Comparison of ENCODE assay signal across 13 cellular contexts in genomic region chr13:29583073-29583785, GRCh38. TPM values are rescaled to one million over a fixed set of nuclear protein-coding genes. Genes with fewer than 3 reads are reported as not detected.
DNase-seq lines count a peak whose midpoint lies in the region; ATAC-seq, FAIRE-seq and TF ChIP-seq lines count a peak whose summit lies in the region.
"Had no signal": no experiment of that assay in that cellular context is flagged by ENCODE, and none has a peak within 500 bp of the region (broad histone marks: within the 10 kb centered on the region; RNA-seq: fewer than 3 reads in every experiment).

No MANE protein-coding gene starts in this region.

- no peak overlapping the region for H2AK9ac ChIP-seq in IMR-90 (replicated peaks; ENCODE audit: low read depth, low read length, poor library complexity)

- no peaks in the 10 kb centered on the region for H3K27me3 ChIP-seq in BLaER1 treated with 17β-estradiol and CSF1 and Interleukin-3, amounts not matched to agents 10 nM and 100 nM
- no peaks in the 10 kb centered on the region for H3K27me3 ChIP-seq in IMR-90 (ENCODE audit: control insufficient read depth, insufficient read depth, low read length)
- H3K27me3 ChIP-seq in K562 (ENCODE audit: control insufficient read depth in 2 of 2, insufficient read depth in 2 of 2, low read length in 2 of 2), result no peaks in the 10 kb centered on the region
- H3K27me3 ChIP-seq: heart right ventricle, tibial artery had no signal

- dilution Hi-C loops in IMR-90 (cut with HindIII; ENCODE audit: low sequenced_read_pairs, unreplicated experiment), result no loop called here

- TF ChIP-seq POLR2A in IMR-90 (IDR thresholded peaks at IDR 0.05; ENCODE audit: low read depth, low read length) (no peak), K562 (conservative IDR thresholded peaks at IDR 0.05) (no peak)

- no peak overlapping the region; the same call in 1 of the 2 replicates for H3K14ac ChIP-seq in IMR-90 (replicated peaks; ENCODE audit: low read depth, low read length)

- BruUV-seq in IMR-90 (replicated peaks; lab: Mats Ljungman, UMichigan) (no TSS peak), K562 (replicated peaks; lab: Mats Ljungman, UMichigan) (no TSS peak)

- 75% methylated on average over 5 of the region's 7 CpGs; no CpG with 5 or more reads in 1 of the 2 experiments for WGBS in IMR-90 (ENCODE audit: extremely low coverage in 2 of 2, insufficient read length in 1 of 2), 2 experiments
- 19% methylated on average over 2 of the region's 7 CpGs for WGBS in K562 (ENCODE audit: insufficient coverage, low coverage, missing lambda C conversion rate)

- no peak overlapping the region for H4K91ac ChIP-seq in IMR-90 (ENCODE audit: insufficient read depth, low read depth, low read length)

- peaks cover 23 to 85% of the 10 kb centered on the region in 2 experiments for H3K79me1 ChIP-seq in IMR-90 (ENCODE audit: low read depth in 1 of 2, low read length in 2 of 2)

- no peak overlapping the region for H2BK15ac ChIP-seq in IMR-90 (ENCODE audit: low read depth, low read length)

- H2AFZ ChIP-seq in IMR-90 (replicated peaks; ENCODE audit: low read length, poor library complexity), result peak overlapping the region; percentile 28
- no peak overlapping the region for H2AFZ ChIP-seq in K562 (ENCODE audit: low read depth, low read length)

- peaks cover 43% of the 10 kb centered on the region for H3K9me1 ChIP-seq in IMR-90 (ENCODE audit: insufficient read depth, low read length)
- H3K9me1 ChIP-seq in K562 (ENCODE audit: control insufficient read depth, insufficient read depth, low read length), result peaks cover 14% of the 10 kb centered on the region

- no peak overlapping the region for H3K23ac ChIP-seq in IMR-90 (ENCODE audit: low read depth, low read length)

- no peak overlapping the region for H2BK120ac ChIP-seq in IMR-90 (ENCODE audit: low read depth, low read length)

- H3K79me2 ChIP-seq in K562 (ENCODE audit: control insufficient read depth, insufficient read depth, low read length), result peaks cover 98% of the 10 kb centered on the region

- peak; percentile 83 for FAIRE-seq in K562 (lab: Jason Lieb, UNC)
- FAIRE-seq: GM12891 had no signal

- H3K18ac ChIP-seq in IMR-90 (ENCODE audit: low read depth, low read length), result peak overlapping the region; percentile 7; the same call in 1 of the 2 replicates

- TF ChIP-seq CTCF in IMR-90 (conservative IDR thresholded peaks at IDR 0.05; ENCODE audit: low read depth, low read length) (no peak), K562 (IDR thresholded peaks at IDR 0.05 in 2 of 3, conservative IDR thresholded peaks at IDR 0.05 in 1 of 3; ENCODE audit: insufficient read depth in 2 of 3, low read depth in 1 of 3, low read length in 3 of 3) (no peak)

- H2AK5ac ChIP-seq in IMR-90 (ENCODE audit: low read depth, low read length), result no peak overlapping the region; the same call in 1 of the 2 replicates

- no peak for TF ChIP-seq EP300 in K562 (IDR thresholded peaks at IDR 0.05; ENCODE audit: low read length)

- no peak overlapping the region for H3K56ac ChIP-seq in IMR-90 (ENCODE audit: extremely low read depth, insufficient read depth, low read length)

- H2BK5ac ChIP-seq in IMR-90 (ENCODE audit: low read depth, low read length, poor library complexity, severe bottlenecking), result peak overlapping the region; percentile 35

- peak overlapping the region in 1 of 2 experiments; percentile 27; a peak in 1 of 4 replicates for H4K8ac ChIP-seq in IMR-90 (ENCODE audit: low read depth in 2 of 2, low read length in 2 of 2)

- no peak overlapping the region for H3K9ac ChIP-seq in BLaER1 treated with 17β-estradiol and CSF1 and Interleukin-3, amounts not matched to agents 10 nM and 100 nM
- H3K9ac ChIP-seq in IMR-90 (ENCODE audit: low read depth, low read length), result no peak overlapping the region
- no peak overlapping the region for H3K9ac ChIP-seq in K562 (ENCODE audit: insufficient read depth in 1 of 2, low read depth in 2 of 2, low read length in 2 of 2)

- no peak overlapping the region for H4K5ac ChIP-seq in IMR-90 (ENCODE audit: low read depth, low read length)

- H3K4ac ChIP-seq in IMR-90 (ENCODE audit: low read depth, low read length), result no peak overlapping the region

- intact Hi-C loops in IMR-90 (cut with micrococcal nuclease), result no loop called here
- intact Hi-C loops in K562 (cut with micrococcal nuclease), result no loop called here

- CTCF ChIA-PET in IMR-90 (lab: Yijun Ruan, JAX) (no interaction called here), K562 (lab: Yijun Ruan, JAX; ENCODE audit: low intra/inter-chr PET ratio) (no interaction called here)

- H3K4me2 ChIP-seq in BLaER1 treated with 17β-estradiol and CSF1 and Interleukin-3, amounts not matched to agents 10 nM and 100 nM, result peak overlapping the region in 9 of 11 experiments; percentile 6 to 61 (median 44); a peak in 15 of 22 replicates
- peak overlapping the region; percentile 1; the same call in 1 of the 2 replicates for H3K4me2 ChIP-seq in IMR-90 (ENCODE audit: low read depth, low read length)
- H3K4me2 ChIP-seq in K562 (ENCODE audit: insufficient read depth, low read length), result peak overlapping the region; percentile 52; the same call in 1 of the 2 replicates

- TF ChIP-seq RAD21 in IMR-90 (IDR thresholded peaks at IDR 0.05; ENCODE audit: low read length) (0 out of 2 replicates have a peak, but pooled peaks have one; percentile 3), K562 (CRISPR knock-in tag; conservative IDR thresholded peaks at IDR 0.05 in 1 of 2, IDR thresholded peaks at IDR 0.05 in 1 of 2) (no peak)

- peaks cover 91 to 100% (median 100%) of the 10 kb centered on the region in 11 experiments; a peak in 21 of 22 replicates for H4K20me1 ChIP-seq in BLaER1 treated with 17β-estradiol and CSF1 and Interleukin-3, amounts not matched to agents 10 nM and 100 nM
- H4K20me1 ChIP-seq in IMR-90 (ENCODE audit: insufficient read depth, low read length) (peaks cover 98% of the 10 kb centered on the region), K562 (replicated peaks; ENCODE audit: control insufficient read depth, insufficient read depth, low read length) (peaks cover 85% of the 10 kb centered on the region)

- H3K9me3 ChIP-seq in BLaER1 treated with 17β-estradiol and CSF1 and Interleukin-3, amounts not matched to agents 10 nM and 100 nM (replicated peaks in 1 of 11), result no peaks in the 10 kb centered on the region
- no peaks in the 10 kb centered on the region for H3K9me3 ChIP-seq in IMR-90 (ENCODE audit: control insufficient read depth, insufficient read depth, low read length)
- H3K9me3 ChIP-seq in K562 (replicated peaks; ENCODE audit: control insufficient read depth, insufficient read depth, low read depth, low read length), result no peaks in the 10 kb centered on the region
- H3K9me3 ChIP-seq: heart right ventricle, psoas muscle, tibial artery had no signal

- POLR2A ChIA-PET in IMR-90 (lab: Charles Lee; ENCODE audit: unreplicated experiment), result no interaction called here
- POLR2A ChIA-PET in K562 (lab: Yijun Ruan, JAX), result interaction anchor here (0.5 to 1.0 kb wide), 4 partner anchors 13 to 795 kb away, joined by 3 to 4 read pairs (median 3); no protein-coding TSS in a partner anchor

- DNase-seq in IMR-90, result peak; percentile 76
- peak in 3 of 4 experiments; percentile 23 to 47 (median 38) for DNase-seq in K562 (ENCODE audit: extremely low read depth in 1 of 4, low spot score in 3 of 4)
- peak; percentile 90 for DNase-seq in kidney glomerular epithelial cell (lab: John Stamatoyannopoulos, UW)
- DNase-seq in NCI-H2081 treated with DMSO at 0.1 percent for 48 hours (lab: John Stamatoyannopoulos, UW), result no peak
- DNase-seq in activated CD4-positive, CD25-positive, alpha-beta regulatory T cell treated with anti-CD3 and anti-CD28 coated beads, Interleukin-2, amount 50 U/mL, for 72 hours, result no peak
- no peak for DNase-seq in RPMI8226
- DNase-seq: activated CD4-positive, alpha-beta T cell treated with anti-CD3 and anti-CD28 coated beads for 1 hour; heart right ventricle; psoas muscle; tibial artery had no signal

- ATAC-seq in IMR-90 (ENCODE audit: low read depth) (peak; percentile 77), K562 (peak; percentile 64), HG02763 (IDR thresholded peaks at IDR 0.05; ENCODE audit: unreplicated experiment) (no peak)
- ATAC-seq: psoas muscle had no signal

- H3K4me3 ChIP-seq in BLaER1 treated with 17β-estradiol and CSF1 and Interleukin-3, amounts not matched to agents 10 nM and 100 nM, result no peak overlapping the region
- H3K4me3 ChIP-seq in IMR-90 (ENCODE audit: insufficient read depth, low read depth, low read length), result no peak overlapping the region
- H3K4me3 ChIP-seq in K562, result no peak overlapping the region
- H3K4me3 ChIP-seq: heart right ventricle, psoas muscle, tibial artery had no signal

- H3K27ac ChIP-seq in BLaER1 treated with 17β-estradiol and CSF1 and Interleukin-3, amounts not matched to agents 10 nM and 100 nM, result peak overlapping the region in 2 of 11 experiments; percentile 27 to 45; a peak in 2 of 22 replicates
- H3K27ac ChIP-seq in IMR-90 (ENCODE audit: insufficient read depth, low read length) (no peak overlapping the region), K562 (ENCODE audit: extremely low read depth, low read depth, low read length) (no peak overlapping the region)
- H3K27ac ChIP-seq: heart right ventricle, psoas muscle, tibial artery had no signal

- H3K36me3 ChIP-seq in BLaER1 treated with 17β-estradiol and CSF1 and Interleukin-3, amounts not matched to agents 10 nM and 100 nM, result peaks cover 20 to 70% (median 50%) of the 10 kb centered on the region in 11 experiments; a peak in 21 of 22 replicates
- H3K36me3 ChIP-seq in IMR-90 (ENCODE audit: control insufficient read depth, insufficient read depth, low read length) (peaks cover 5% of the 10 kb centered on the region), K562 (ENCODE audit: control insufficient read depth, insufficient read depth, low read length) (peaks cover 10% of the 10 kb centered on the region; the same call in 2 of the 3 replicates)
- H3K36me3 ChIP-seq: heart right ventricle, tibial artery had no signal

- peaks cover 5 to 37% (median 27%) of the 10 kb centered on the region in 10 experiments; a peak in 17 of 20 replicates for H3K4me1 ChIP-seq in BLaER1 treated with 17β-estradiol and CSF1 and Interleukin-3, amounts not matched to agents 10 nM and 100 nM
- H3K4me1 ChIP-seq in IMR-90 (ENCODE audit: control insufficient read depth, insufficient read depth, low read length) (peaks cover 14% of the 10 kb centered on the region), K562 (replicated peaks in 1 of 2; ENCODE audit: control insufficient read depth in 2 of 2, insufficient read depth in 2 of 2, low read length in 2 of 2) (peaks cover 36% of the 10 kb centered on the region in 2 experiments; a peak in 4 of 5 replicates)
- H3K4me1 ChIP-seq: psoas muscle had no signal

- no peak overlapping the region for H2BK20ac ChIP-seq in IMR-90 (ENCODE audit: low read depth, low read length)

- in situ Hi-C loops in IMR-90 (cut with MboI; ENCODE audit: low sequenced_read_pairs) (no loop called here), K562 (cut with MboI) (no loop called here)

RNA-seq across cellular contexts. Expression of gene SLC7A1, which starts 12.3 kb away (rescaled TPM):
- total RNA-seq in IMR-90 (2012; rRNA removed) (9.7 and 10.3 TPM in 2 replicates), K562 (2014; rRNA removed) (12.7 and 16.0 TPM in 2 replicates), K562 (2014; rRNA removed; fragmentation: Illumina TruSeq; extraction: Trizol) (10.1 and 10.8 TPM in 2 replicates), K562 (2015; rRNA removed; fragmentation: Illumina TruSeq; extraction: Trizol) (7.1 and 7.5 TPM in 2 replicates), K562 (2021) (57.0 and 69.7 TPM in 2 replicates)
- polyA plus RNA-seq in IMR-90 (2012; rRNA removed) (20.4 and 22.3 TPM in 2 replicates), K562 (2011; rRNA removed) (8.0 and 10.2 TPM in 2 replicates), K562 (2014; fragmentation: Illumina TruSeq; extraction: Trizol) (33.3 and 35.7 TPM in 2 replicates), K562 (2014; fragmentation: Nextera tagmentation; extraction: Ambion mirVana) (1 to 10 TPM; 3.3 to 4.6 TPM), K562 (2014; rRNA removed) (16.3 TPM in 2 replicates)
- polyA plus RNA-seq in IMR-90 (2012; cell fraction: cytosol; rRNA removed), result 10.1 and 16.9 TPM in 2 replicates
- 25.5 and 27.8 TPM in 2 replicates for polyA plus RNA-seq in IMR-90 (2012; cell fraction: nucleus; rRNA removed; ENCODE audit: low replicate concordance)
- total RNA-seq in K562 (2011; cell fraction: chromatin; rRNA removed; ENCODE audit: low replicate concordance), result 52.2 and 97.5 TPM in 2 replicates
- 63.0 and 63.5 TPM in 2 replicates for total RNA-seq in K562 (2011; cell fraction: nucleolus; rRNA removed)
- total RNA-seq in K562 (2011; cell fraction: nucleoplasm; rRNA removed), result 73.4 and 74.0 TPM in 2 replicates
- 10.2 and 10.3 TPM in 2 replicates for polyA plus RNA-seq in K562 (2011; cell fraction: cytosol; rRNA removed)
- polyA plus RNA-seq in K562 (2011; cell fraction: nucleus; rRNA removed), result 29.0 and 33.7 TPM in 2 replicates
- 16.6 and 30.7 TPM in 2 replicates for polyA plus RNA-seq in K562 (2012)
- polyA minus RNA-seq in K562 (2011; rRNA and poly(A)+ RNA removed), result 12.2 and 13.9 TPM in 2 replicates
- 20.3 and 27.4 TPM in 2 replicates for polyA minus RNA-seq in K562 (2011; cell fraction: cytosol; rRNA and poly(A)+ RNA removed)
- 19.1 and 25.2 TPM in 2 replicates for polyA minus RNA-seq in K562 (2011; cell fraction: nucleus; rRNA and poly(A)+ RNA removed)

Comparison
In these comparisons a context has a peak if more than half of its experiments do, and no peak if none do; other contexts are left out.
1. H3K4me2 ChIP-seq: peak in every context shown above with its lines; median percentile 52 in K562; 44 in BLaER1 treated with 17β-estradiol and CSF1 and Interleukin-3, amounts not matched to agents 10 nM and 100 nM; 1 in IMR-90.
2. DNase-seq: peak in IMR-90 (single experiment), K562 (3 of 4) and kidney glomerular epithelial cell (single experiment); none in NCI-H2081 treated with DMSO at 0.1 percent for 48 hours (single experiment), activated CD4-positive, CD25-positive, alpha-beta regulatory T cell treated with anti-CD3 and anti-CD28 coated beads, Interleukin-2, amount 50 U/mL, for 72 hours (single experiment) and RPMI8226 (single experiment).